14 cellular contexts compared by ENCODE assay signal in the genomic region with DNA sequence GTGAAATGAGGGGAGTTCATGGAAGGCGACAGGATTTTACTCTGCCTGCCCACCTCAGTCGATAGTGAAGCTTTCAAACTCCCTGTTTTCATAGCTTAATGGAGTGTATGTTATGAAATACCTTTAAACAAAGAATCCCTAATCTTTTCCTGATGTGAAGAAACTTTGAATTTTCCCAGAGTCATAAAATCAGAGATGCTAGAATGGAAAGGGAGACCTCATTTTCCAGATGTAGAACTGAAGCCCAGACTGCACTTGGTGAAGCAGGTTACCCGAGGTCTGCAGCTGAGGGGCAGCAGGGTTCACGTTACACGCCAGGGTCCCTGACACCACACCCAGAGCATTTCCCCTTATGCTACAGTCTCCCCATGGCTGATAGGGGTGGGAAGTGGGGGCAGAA.
"Had no signal": no experiment of that assay in that cellular context is flagged by ENCODE, and none has a peak within 500 bp of the region (broad histone marks: within the 10 kb centered on the region; RNA-seq: fewer than 3 reads in every experiment).

No MANE protein-coding gene starts in this region.

- H3K27ac Mint-ChIP-seq: activated CD4-positive, alpha-beta T cell treated with anti-CD3 and anti-CD28 coated beads, Interleukin-2, amount 10 ng/mL, durations not matched to agents 7 days and 5 days; dendritic cell treated with granulocyte-macrophage colony-stimulating factor and Interleukin-4, amounts not matched to agents 40 ng/mL and 50 ng/mL, for 4 days; effector memory CD8-positive, alpha-beta T cell; natural killer cell; T-helper 1 cell treated with Interleukin-12 subunit alpha and Interleukin-12 subunit beta and Interleukin-4 antibody, amounts not matched to agents 30 μg/mL and 1 μg/mL, for 36 hours had no signal

- H3K9me3 Mint-ChIP-seq: activated CD4-positive, alpha-beta T cell treated with anti-CD3 and anti-CD28 coated beads, Interleukin-2, amount 10 ng/mL, durations not matched to agents 7 days and 5 days; brain; dendritic cell treated with granulocyte-macrophage colony-stimulating factor and Interleukin-4, amounts not matched to agents 40 ng/mL and 50 ng/mL, for 4 days; effector memory CD8-positive, alpha-beta T cell; natural killer cell; T-helper 1 cell treated with Interleukin-12 subunit alpha and Interleukin-12 subunit beta and Interleukin-4 antibody, amounts not matched to agents 30 μg/mL and 1 μg/mL, for 36 hours had no signal

- DNase-seq: activated CD4-positive, alpha-beta T cell treated with anti-CD3 and anti-CD28 coated beads, Interleukin-2, amount 10 ng/mL, durations not matched to agents 7 days and 5 days; activated CD4-positive, CD25-positive, alpha-beta regulatory T cell; activated CD8-positive, alpha-beta memory T cell treated with anti-CD3 and anti-CD28 coated beads for 24 hours; activated naive CD4-positive, alpha-beta T cell treated with Interleukin-2 at 50 U/mL for 16 hours; effector memory CD8-positive, alpha-beta T cell; erythroblast; left cardiac atrium; natural killer cell; stimulated activated CD4-positive, alpha-beta T cell treated with anti-CD3 and anti-CD28 coated beads, Interleukin-15, amount 100 ng/mL, for 24 hours; stomach had no signal

- ATAC-seq: effector memory CD8-positive, alpha-beta T cell; left cardiac atrium; natural killer cell had no signal

- H3K9me3 ChIP-seq: stomach, thoracic aorta had no signal

- H3K27ac ChIP-seq: stomach, thoracic aorta had no signal

- H3K4me1 Mint-ChIP-seq: activated CD4-positive, alpha-beta T cell treated with anti-CD3 and anti-CD28 coated beads, Interleukin-2, amount 10 ng/mL, durations not matched to agents 7 days and 5 days; natural killer cell had no signal

- H3K27me3 Mint-ChIP-seq: activated CD4-positive, alpha-beta T cell treated with anti-CD3 and anti-CD28 coated beads, Interleukin-2, amount 10 ng/mL, durations not matched to agents 7 days and 5 days; dendritic cell treated with granulocyte-macrophage colony-stimulating factor and Interleukin-4, amounts not matched to agents 40 ng/mL and 50 ng/mL, for 4 days had no signal

- H3K4me3 Mint-ChIP-seq: activated CD4-positive, alpha-beta T cell treated with anti-CD3 and anti-CD28 coated beads, Interleukin-2, amount 10 ng/mL, durations not matched to agents 7 days and 5 days; brain; dendritic cell treated with granulocyte-macrophage colony-stimulating factor and Interleukin-4, amounts not matched to agents 40 ng/mL and 50 ng/mL, for 4 days; effector memory CD8-positive, alpha-beta T cell; natural killer cell; T-helper 1 cell treated with Interleukin-12 subunit alpha and Interleukin-12 subunit beta and Interleukin-4 antibody, amounts not matched to agents 30 μg/mL and 1 μg/mL, for 36 hours had no signal

- H3K4me3 ChIP-seq: stomach, thoracic aorta had no signal

- H3K36me3 ChIP-seq: stomach, thoracic aorta had no signal

- H3K36me3 Mint-ChIP-seq: brain, natural killer cell had no signal

- H3K27me3 ChIP-seq: stomach had no signal
